ENCODE assay signal across 15 cellular contexts in the genomic region with DNA sequence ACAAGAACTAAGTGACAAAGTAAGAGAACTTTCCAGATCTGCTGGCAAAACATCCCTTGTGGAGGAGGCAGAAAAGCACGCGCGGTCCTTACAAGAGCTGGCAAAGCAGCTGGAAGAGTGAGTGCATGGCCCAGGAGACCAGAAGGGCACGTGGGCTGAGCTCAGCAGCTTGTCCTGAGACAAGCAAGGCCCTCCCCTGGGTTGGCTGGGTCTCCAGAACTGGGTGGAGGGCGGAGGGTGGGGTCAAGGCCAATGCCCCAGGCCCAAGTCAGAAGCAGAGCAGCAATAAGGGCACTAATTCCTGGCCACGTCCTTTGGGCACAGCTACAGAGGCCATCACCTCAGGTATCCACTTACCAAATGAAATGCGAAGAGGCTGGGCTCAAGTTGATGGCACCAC.
DNase-seq lines count a peak whose midpoint lies in the region; ATAC-seq and TF ChIP-seq lines count a peak whose summit lies in the region.
"Had no signal": no experiment of that assay in that cellular context is flagged by ENCODE, and none has a peak within 500 bp of the region (broad histone marks: within the 10 kb centered on the region; RNA-seq: fewer than 3 reads in every experiment).

No MANE protein-coding gene starts in this region.

- H3K27me3 ChIP-seq in esophagus muscularis mucosa (no peaks in the 10 kb centered on the region), heart left ventricle (no peaks in the 10 kb centered on the region), right cardiac atrium (ENCODE audit: control insufficient read depth, insufficient read depth) (no peaks in the 10 kb centered on the region), testis (no peaks in the 10 kb centered on the region)
- H3K27me3 ChIP-seq: BE2C had no signal

- H3K27ac ChIP-seq in esophagus muscularis mucosa (replicated peaks in 1 of 4): no peak overlapping the region
- H3K27ac ChIP-seq in heart left ventricle: no peak overlapping the region
- H3K27ac ChIP-seq in right cardiac atrium (ENCODE audit: low read length): no peak overlapping the region
- H3K27ac ChIP-seq in testis: peak overlapping the region in 1 of 2 donors; percentile 43
- H3K27ac ChIP-seq: A549, C4-2B had no signal

- intact Hi-C loops in esophagus muscularis mucosa (cut with DNase I) (loop anchor here (5.0 kb wide), 1 partner anchor 47 kb away; no protein-coding TSS in a partner anchor), heart left ventricle (cut with DNase I) (no loop called here), right cardiac atrium (cut with DNase I) (no loop called here), testis (cut with DNase I; ENCODE audit: low total_unique reads) (no loop called here)

- TF ChIP-seq EP300 in esophagus muscularis mucosa (IDR thresholded peaks at IDR 0.05): no peak

- WGBS in esophagus muscularis mucosa: 88% methylated on average over 7 of the region's 7 CpGs
- WGBS in heart left ventricle, 4 donors: 75 to 87% (median 83%) methylated on average over 7 of the region's 7 CpGs
- 78% methylated on average over 7 of the region's 7 CpGs for WGBS in right cardiac atrium
- WGBS in testis, 2 donors: 45 to 50% methylated on average over 7 of the region's 7 CpGs

- H3K9me3 ChIP-seq in esophagus muscularis mucosa (no peaks in the 10 kb centered on the region), heart left ventricle (no peaks in the 10 kb centered on the region), right cardiac atrium (ENCODE audit: control insufficient read depth, low read length) (no peaks in the 10 kb centered on the region), testis (no peaks in the 10 kb centered on the region)
- H3K9me3 ChIP-seq: A549, BE2C had no signal

- H3K4me1 ChIP-seq in esophagus muscularis mucosa (no peaks in the 10 kb centered on the region), heart left ventricle (peaks cover 0 to 8% (median 0%) of the 10 kb centered on the region in 12 donors), right cardiac atrium (ENCODE audit: control insufficient read depth, insufficient read depth, low read length) (no peaks in the 10 kb centered on the region), testis (no peaks in the 10 kb centered on the region)
- H3K4me1 ChIP-seq: A549, BE2C had no signal

- peak in 3 of 4 donors; percentile 11 to 73 (median 56) for ATAC-seq in heart left ventricle
- peak; percentile 75 to 97 for ATAC-seq in right cardiac atrium
- ATAC-seq in GM19324 (IDR thresholded peaks at IDR 0.05; ENCODE audit: low FRiP score, unreplicated experiment): no peak
- no peak for ATAC-seq in HG02884 (IDR thresholded peaks at IDR 0.05; ENCODE audit: unreplicated experiment)
- ATAC-seq in HG03159 (IDR thresholded peaks at IDR 0.05; ENCODE audit: unreplicated experiment): no peak
- ATAC-seq: A549, HCT116 had no signal

- TF ChIP-seq POLR2A in esophagus muscularis mucosa (IDR thresholded peaks at IDR 0.05; ENCODE audit: low read depth) (no peak), heart left ventricle (IDR thresholded peaks at IDR 0.05) (no peak), testis (IDR thresholded peaks at IDR 0.05) (no peak)

- peaks cover 0 to 40% (median 3%) of the 10 kb centered on the region in 4 donors for H3K36me3 ChIP-seq in esophagus muscularis mucosa
- H3K36me3 ChIP-seq in heart left ventricle: peaks cover 0 to 23% (median 0%) of the 10 kb centered on the region in 9 donors
- H3K36me3 ChIP-seq in testis (ENCODE audit: low read depth, missing control alignments): no peaks in the 10 kb centered on the region
- H3K36me3 ChIP-seq: BE2C had no signal

- TF ChIP-seq CTCF in esophagus muscularis mucosa (IDR thresholded peaks at IDR 0.05): no peak
- TF ChIP-seq CTCF in heart left ventricle (IDR thresholded peaks at IDR 0.05): no peak
- no peak for TF ChIP-seq CTCF in testis (IDR thresholded peaks at IDR 0.05)

- H3K4me3 ChIP-seq in esophagus muscularis mucosa (no peak overlapping the region), heart left ventricle (no peak overlapping the region), right cardiac atrium (ENCODE audit: low read length) (no peak overlapping the region), testis (no peak overlapping the region)
- H3K4me3 ChIP-seq: A549 had no signal

- DNase-seq in esophagus muscularis mucosa (ENCODE audit: extremely low spot score): peak; percentile 55
- DNase-seq in heart left ventricle: peak in 2 of 5 donors; percentile 24 to 43
- peak; percentile 63 to 89 (median 81) for DNase-seq in right cardiac atrium
- peak; percentile 59 for DNase-seq in testis
- DNase-seq: BE2C; CD4-positive, alpha-beta memory T cell; DMS79 treated with DMSO at 0.1 percent for 48 hours; EL; IMR-90 had no signal

Comparison
In these comparisons a context has a peak if more than half of its experiments do, and no peak if none do; other contexts are left out.
1. ATAC-seq: peak in heart left ventricle (3 of 4) and right cardiac atrium (2 of 2); none in GM19324 (single experiment), HG02884 (single experiment) and HG03159 (single experiment).